8 cellular contexts compared by ENCODE assay signal in the genomic region with DNA sequence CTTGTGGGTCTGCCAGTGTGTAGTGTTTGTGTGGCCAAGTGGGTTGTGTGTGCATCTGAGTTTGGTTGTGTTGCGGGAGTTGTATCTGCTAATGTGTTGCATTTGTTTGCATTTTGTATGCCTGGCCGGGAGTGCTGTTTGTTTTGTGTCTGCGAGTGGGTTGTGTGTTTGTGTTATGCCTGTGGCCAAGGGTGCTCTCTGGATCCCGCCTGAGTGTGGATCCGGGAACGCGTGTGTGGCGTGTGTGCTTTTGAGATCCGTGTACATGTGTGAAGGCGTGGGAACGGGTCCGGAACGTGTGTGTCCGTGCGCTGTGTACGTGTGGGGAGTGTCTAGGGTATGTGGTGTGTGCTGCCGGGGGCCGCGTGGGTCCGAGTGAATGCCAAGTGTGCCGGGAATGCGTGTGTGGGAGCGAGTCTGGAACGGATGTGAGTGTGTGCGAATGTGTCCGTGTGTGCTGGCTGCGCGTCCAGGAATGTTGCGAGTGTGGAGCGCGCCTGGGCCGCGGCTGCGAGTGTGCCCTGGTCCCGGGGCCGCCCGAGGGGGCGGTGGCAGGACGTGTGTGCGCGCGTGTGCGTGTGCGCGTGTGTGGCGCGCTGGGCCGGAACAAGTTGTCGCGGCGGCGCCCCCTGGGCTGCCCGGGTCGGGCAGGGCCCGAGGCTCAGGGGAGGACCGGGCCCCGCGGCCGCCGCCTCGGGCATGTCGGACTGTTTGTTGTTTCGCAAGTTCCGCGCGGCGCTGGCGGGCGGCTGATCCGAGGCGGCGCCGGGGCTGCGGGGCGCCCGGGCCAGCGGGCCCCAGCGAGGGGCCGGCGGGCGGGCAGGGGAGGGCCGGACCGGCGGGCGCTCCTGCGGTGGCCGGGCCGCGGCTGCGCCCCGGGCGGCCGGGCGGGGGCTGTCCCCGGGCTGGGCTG. TPM values are rescaled to one million over a fixed set of nuclear protein-coding genes. Genes with fewer than 3 reads are reported as not detected.
DNase-seq lines count a peak whose midpoint lies in the region; ATAC-seq and TF ChIP-seq lines count a peak whose summit lies in the region.

No MANE protein-coding gene starts in this region.

- ATAC-seq in GM18511 (IDR thresholded peaks at IDR 0.05; ENCODE audit: unreplicated experiment), result no peak
- no peak for ATAC-seq in GM18873 (IDR thresholded peaks at IDR 0.05; ENCODE audit: low FRiP score, unreplicated experiment)

- no peaks in the 10 kb centered on the region for H3K36me3 ChIP-seq in MG63
- no peaks in the 10 kb centered on the region for H3K36me3 ChIP-seq in ascending aorta

- H3K4me3 ChIP-seq in MG63, result peak overlapping the region; percentile 35
- peak overlapping the region; percentile 80 to 98 for H3K4me3 ChIP-seq in ascending aorta
- H3K4me3 ChIP-seq in retinal pigment epithelial cell (ENCODE audit: low read length), result peak overlapping the region; percentile 65

- DNase-seq in Daoy (ENCODE audit: low read depth) (peak; percentile 61), MG63 (peak; percentile 43), ascending aorta (ENCODE audit: low spot score in 2 of 2) (peak in 1 of 2 donors; percentile 78), hepatic stellate cell (ENCODE audit: low spot score) (peak; percentile 56), retinal pigment epithelial cell (ENCODE audit: low read depth) (no peak), inferior parietal cortex (ENCODE audit: extremely low spot score) (no peak)

- TF ChIP-seq CTCF in ascending aorta (IDR thresholded peaks at IDR 0.05), result no peak
- TF ChIP-seq CTCF in retinal pigment epithelial cell (conservative IDR thresholded peaks at IDR 0.05; ENCODE audit: low read depth, low read length), result no peak

- no peaks in the 10 kb centered on the region for H3K27me3 ChIP-seq in MG63
- no peaks in the 10 kb centered on the region for H3K27me3 ChIP-seq in ascending aorta

- no peaks in the 10 kb centered on the region for H3K9me3 ChIP-seq in MG63
- no peaks in the 10 kb centered on the region for H3K9me3 ChIP-seq in ascending aorta

- peak overlapping the region; percentile 80 to 82 for H3K27ac ChIP-seq in ascending aorta

- intact Hi-C loops in ascending aorta (cut with DNase I), result loop anchor here (1.0 to 5.0 kb wide), 7 partner anchors 216 to 1471 kb away; no protein-coding TSS in a partner anchor

- peaks cover 6 to 15% of the 10 kb centered on the region in 2 donors for H3K4me1 ChIP-seq in ascending aorta

RNA-seq across cellular contexts. Expression of gene PTPRU, which starts 0.9 kb away (rescaled TPM):
- total RNA-seq in Daoy (2014; rRNA removed; shearing (Covaris generic)), result 7.9 and 10.7 TPM in 2 replicates
- total RNA-seq in MG63 (2014; rRNA removed; shearing (Covaris generic); ENCODE audit: low replicate concordance), result 3.4 and 6.4 TPM in 2 replicates
- total RNA-seq in ascending aorta, result 32.7 TPM

RNA-seq across cellular contexts. Expression of gene MECR, which starts 6.5 kb away (rescaled TPM):
- 18.9 and 23.8 TPM in 2 replicates for total RNA-seq in Daoy (2014; rRNA removed; shearing (Covaris generic))
- 12.9 and 26.5 TPM in 2 replicates for total RNA-seq in MG63 (2014; rRNA removed; shearing (Covaris generic); ENCODE audit: low replicate concordance)
- 1.2 TPM for total RNA-seq in ascending aorta

RNA-seq across cellular contexts. Expression of gene SRSF4, which starts 55.5 kb away (rescaled TPM):
- total RNA-seq in Daoy (2014; rRNA removed; shearing (Covaris generic)), result 50.9 and 53.7 TPM in 2 replicates
- 29.8 and 58.1 TPM in 2 replicates for total RNA-seq in MG63 (2014; rRNA removed; shearing (Covaris generic); ENCODE audit: low replicate concordance)
- 49.1 TPM for total RNA-seq in ascending aorta

Comparison
In these comparisons a context has a peak if more than half of its experiments do, and no peak if none do; other contexts are left out.
1. DNase-seq: peak in Daoy (single experiment), MG63 (single experiment) and hepatic stellate cell (single experiment); none in retinal pigment epithelial cell (single experiment) and inferior parietal cortex (single experiment).
2. H3K4me3 ChIP-seq: peak in every context shown above with its lines; median percentile 89 in ascending aorta; 65 in retinal pigment epithelial cell; 35 in MG63.